ENCODE assay signal across 3 cellular contexts in genomic region chr22:35482311-35482710, GRCh38.
TF ChIP-seq lines count a peak whose summit lies in the region.

No MANE protein-coding gene starts in this region.

TF ChIP-seq in HEK293, 187 proteins besides CTCF, POLR2A, EP300 and RAD21:
- TF ChIP-seq ZNF280D (tag by site-specific recombination; IDR thresholded peaks at IDR 0.05) (peak; percentile 87), SETDB1 (IDR thresholded peaks at IDR 0.05; ENCODE audit: insufficient read length, low read length) (peak; percentile 36), ZNF580 (tag by site-specific recombination; IDR thresholded peaks at IDR 0.05) (0 out of 2 replicates have a peak, but pooled peaks have one; percentile 36), TCF7L2 (IDR thresholded peaks at IDR 0.05; ENCODE audit: borderline replicate concordance, low read depth, low read length) (no peak)

TF ChIP-seq in K562, 482 proteins besides CTCF, POLR2A, EP300 and RAD21 (continued from another document):
- TF ChIP-seq HMBOX1 (IDR thresholded peaks at IDR 0.05): no peak
- TF ChIP-seq ZNF324 (CRISPR knock-in tag; IDR thresholded peaks at IDR 0.05): no peak
- no peak for TF ChIP-seq KLF16 (IDR thresholded peaks at IDR 0.05)
- no peak for TF ChIP-seq AFF4 (CRISPR knock-in tag; IDR thresholded peaks at IDR 0.05)
- no peak for TF ChIP-seq SMARCA4 (IDR thresholded peaks at IDR 0.05)
- no peak for TF ChIP-seq NFATC3 (IDR thresholded peaks at IDR 0.05)
TF ChIP-seq in K562: peak in this region for 1.

TF ChIP-seq in SK-N-SH treated with all-trans-retinoic acid at 6 μM for 48 hours, 23 proteins besides CTCF, POLR2A, EP300 and RAD21:
- no peak for TF ChIP-seq POU6F1 (CRISPR knock-in tag; IDR thresholded peaks at IDR 0.05; ENCODE audit: borderline replicate concordance, low read depth)
- TF ChIP-seq OSR1 (CRISPR knock-in tag; IDR thresholded peaks at IDR 0.05): no peak
- no peak for TF ChIP-seq PPARA (CRISPR knock-in tag; IDR thresholded peaks at IDR 0.05; ENCODE audit: borderline replicate concordance)
- TF ChIP-seq ZFP30 (CRISPR knock-in tag; IDR thresholded peaks at IDR 0.05): no peak
- no peak for TF ChIP-seq RARB (CRISPR knock-in tag; IDR thresholded peaks at IDR 0.05)
- no peak for TF ChIP-seq TSHZ2 (CRISPR knock-in tag; IDR thresholded peaks at IDR 0.05)
- no peak for TF ChIP-seq ZC3H10 (CRISPR knock-in tag; IDR thresholded peaks at IDR 0.05)
- TF ChIP-seq TCF4 (CRISPR knock-in tag; IDR thresholded peaks at IDR 0.05; ENCODE audit: borderline replicate concordance): no peak
- no peak for TF ChIP-seq GLIS3 (CRISPR knock-in tag; IDR thresholded peaks at IDR 0.05)
- no peak for TF ChIP-seq ZNF565 (CRISPR knock-in tag; conservative IDR thresholded peaks at IDR 0.05; ENCODE audit: low read depth)
- no peak for TF ChIP-seq ISL1 (CRISPR knock-in tag; IDR thresholded peaks at IDR 0.05)
- no peak for TF ChIP-seq TOX (CRISPR knock-in tag; IDR thresholded peaks at IDR 0.05; ENCODE audit: borderline replicate concordance)
- TF ChIP-seq ZNF8 (CRISPR knock-in tag; IDR thresholded peaks at IDR 0.05): no peak
- no peak for TF ChIP-seq BACH2 (CRISPR knock-in tag; IDR thresholded peaks at IDR 0.05; ENCODE audit: borderline replicate concordance)
- TF ChIP-seq ZFP3 (CRISPR knock-in tag; IDR thresholded peaks at IDR 0.05): no peak
- TF ChIP-seq ESRRG (CRISPR knock-in tag; IDR thresholded peaks at IDR 0.05): no peak
- no peak for TF ChIP-seq PATZ1 (CRISPR knock-in tag; IDR thresholded peaks at IDR 0.05; ENCODE audit: borderline replicate concordance)
- no peak for TF ChIP-seq CSDC2 (CRISPR knock-in tag; IDR thresholded peaks at IDR 0.05)
TF ChIP-seq in SK-N-SH treated with all-trans-retinoic acid at 6 μM for 48 hours: peak in this region for 0.
